ENCODE assay signal across 25 cellular contexts in the genomic region with DNA sequence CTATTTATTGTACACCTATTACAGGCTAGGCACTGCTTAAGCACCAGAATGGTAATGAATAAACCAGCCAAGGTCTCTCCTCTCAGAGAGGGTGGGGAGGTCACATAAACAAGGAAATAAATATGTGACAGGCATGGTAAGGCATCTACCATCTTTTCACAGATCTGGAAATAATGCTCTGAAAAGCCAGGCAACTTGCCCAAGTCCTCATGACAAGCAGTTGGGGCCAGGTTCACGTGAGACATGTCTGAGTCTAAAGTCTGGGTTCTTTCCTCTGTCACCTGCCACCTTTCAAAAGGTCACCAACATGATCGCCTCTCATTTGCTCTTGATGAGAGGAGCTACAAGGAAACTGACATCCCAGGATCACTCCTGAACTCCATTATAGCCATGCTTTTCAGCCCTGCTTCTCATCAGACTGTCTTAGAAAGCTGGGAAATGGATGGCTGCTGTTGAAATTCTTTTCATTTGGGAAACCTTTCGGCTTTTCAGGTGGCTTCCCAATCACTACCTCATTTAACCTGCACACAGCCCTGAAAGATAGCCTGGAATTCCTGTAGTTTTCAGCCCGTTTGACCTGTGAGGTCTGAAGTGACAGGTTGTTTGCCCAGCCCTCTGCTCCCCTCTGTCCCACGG.
"Had no signal": no experiment of that assay in that cellular context is flagged by ENCODE, and none has a peak within 500 bp of the region (broad histone marks: within the 10 kb centered on the region; RNA-seq: fewer than 3 reads in every experiment).

No MANE protein-coding gene starts in this region.

- H3K9me3 Mint-ChIP-seq: activated CD4-positive, alpha-beta T cell treated with anti-CD3 and anti-CD28 coated beads, Interleukin-2, amount 10 ng/mL, durations not matched to agents 7 days and 5 days; activated CD8-positive, alpha-beta T cell treated with anti-CD3 and anti-CD28 coated beads for 36 hours; activated naive CD4-positive, alpha-beta T cell treated with anti-CD3 and anti-CD28 coated beads, Interleukin-2, amount 50 U/mL, for 72 hours; endodermal cell; natural killer cell treated with Interleukin-12 subunit alpha and Interleukin-12 subunit beta and Interleukin-15 and Interleukin-18, amount 100 ng/mL, for 72 hours; stimulated activated memory B cell treated with anti-CD40 and anti-IgM and Interleukin-4, amounts not matched to agents 10 μg/mL and 1 μg/mL and 100 μg/mL, for 72 hours; T-cell; T-helper 2 cell treated with Interferon-gamma antibody and Interleukin-4, amounts not matched to agents 5 μg/mL and 100 μg/mL, for 36 hours had no signal

- H3K4me3 Mint-ChIP-seq: activated CD4-positive, alpha-beta T cell treated with anti-CD3 and anti-CD28 coated beads, Interleukin-2, amount 10 ng/mL, durations not matched to agents 7 days and 5 days; activated CD8-positive, alpha-beta memory T cell treated with anti-CD3 and anti-CD28 coated beads, Interleukin-2, amount 10 ng/mL, durations not matched to agents 7 days and 5 days; activated CD8-positive, alpha-beta T cell treated with anti-CD3 and anti-CD28 coated beads for 36 hours; endodermal cell; natural killer cell treated with Interleukin-12 subunit alpha and Interleukin-12 subunit beta and Interleukin-15 and Interleukin-18, amount 100 ng/mL, for 72 hours; stimulated activated memory B cell treated with anti-CD40 and anti-IgM and Interleukin-4, amounts not matched to agents 10 μg/mL and 1 μg/mL and 100 μg/mL, for 72 hours; T-cell; T-helper 2 cell treated with Interferon-gamma antibody and Interleukin-4, amounts not matched to agents 5 μg/mL and 100 μg/mL, for 36 hours had no signal

- H3K36me3 ChIP-seq: brain microvascular endothelial cell, prostate gland, right atrium auricular region, stomach, suprapubic skin, WERI-Rb-1 had no signal

- H3K27me3 ChIP-seq: brain microvascular endothelial cell, right atrium auricular region, stomach, suprapubic skin, tibial nerve had no signal

- H3K27ac ChIP-seq: brain microvascular endothelial cell, epithelial cell of prostate, prostate gland, right atrium auricular region, stomach, suprapubic skin, tibial nerve, WERI-Rb-1 had no signal

- ATAC-seq: activated CD8-positive, alpha-beta memory T cell treated with anti-CD3 and anti-CD28 coated beads, Interleukin-2, amount 10 ng/mL, durations not matched to agents 7 days and 5 days; activated CD8-positive, alpha-beta T cell treated with anti-CD3 and anti-CD28 coated beads for 36 hours; activated naive CD4-positive, alpha-beta T cell treated with anti-CD3 and anti-CD28 coated beads, Interleukin-2, amount 50 U/mL, for 72 hours; natural killer cell treated with Interleukin-12 subunit alpha and Interleukin-12 subunit beta and Interleukin-15 and Interleukin-18, amount 100 ng/mL, for 72 hours; stimulated activated memory B cell treated with anti-CD40 and anti-IgM and Interleukin-4, amounts not matched to agents 10 μg/mL and 1 μg/mL and 100 μg/mL, for 72 hours; T-cell had no signal

- H3K9me3 ChIP-seq: prostate gland, right atrium auricular region, stomach, suprapubic skin, tibial nerve had no signal

- DNase-seq: activated CD4-positive, alpha-beta T cell treated with anti-CD3 and anti-CD28 coated beads, Interleukin-2, amount 10 ng/mL, durations not matched to agents 7 days and 5 days; activated CD4-positive, CD25-positive, alpha-beta regulatory T cell treated with anti-CD3 and anti-CD28 coated beads, Interleukin-2, amount 50 U/mL, for 72 hours; activated CD8-positive, alpha-beta memory T cell treated with anti-CD3 and anti-CD28 coated beads, Interleukin-2, amount 10 ng/mL, durations not matched to agents 7 days and 5 days; activated CD8-positive, alpha-beta T cell treated with anti-CD3 and anti-CD28 coated beads for 36 hours; activated gamma-delta T cell; activated T-cell treated with anti-CD3 and anti-CD28 coated beads for 4 hours; aorta; brain microvascular endothelial cell; cerebellar nuclear complex; cortex of kidney; endodermal cell; foreskin fibroblast; hypothalamus; stomach; T-cell; WERI-Rb-1 had no signal

- H3K27me3 Mint-ChIP-seq: activated CD4-positive, alpha-beta T cell treated with anti-CD3 and anti-CD28 coated beads, Interleukin-2, amount 10 ng/mL, durations not matched to agents 7 days and 5 days; activated CD8-positive, alpha-beta memory T cell treated with anti-CD3 and anti-CD28 coated beads, Interleukin-2, amount 10 ng/mL, durations not matched to agents 7 days and 5 days; activated CD8-positive, alpha-beta T cell treated with anti-CD3 and anti-CD28 coated beads for 36 hours; natural killer cell treated with Interleukin-12 subunit alpha and Interleukin-12 subunit beta and Interleukin-15 and Interleukin-18, amount 100 ng/mL, for 72 hours; stimulated activated memory B cell treated with anti-CD40 and anti-IgM and Interleukin-4, amounts not matched to agents 10 μg/mL and 1 μg/mL and 100 μg/mL, for 72 hours; T-cell had no signal

- H3K36me3 Mint-ChIP-seq: activated CD8-positive, alpha-beta memory T cell treated with anti-CD3 and anti-CD28 coated beads, Interleukin-2, amount 10 ng/mL, durations not matched to agents 7 days and 5 days; activated naive CD4-positive, alpha-beta T cell treated with anti-CD3 and anti-CD28 coated beads, Interleukin-2, amount 50 U/mL, for 72 hours; natural killer cell treated with Interleukin-12 subunit alpha and Interleukin-12 subunit beta and Interleukin-15 and Interleukin-18, amount 100 ng/mL, for 72 hours had no signal

- H3K4me1 ChIP-seq: prostate gland, right atrium auricular region, suprapubic skin, tibial nerve had no signal

- H3K27ac Mint-ChIP-seq: activated CD4-positive, alpha-beta T cell treated with anti-CD3 and anti-CD28 coated beads, Interleukin-2, amount 10 ng/mL, durations not matched to agents 7 days and 5 days; activated CD8-positive, alpha-beta memory T cell treated with anti-CD3 and anti-CD28 coated beads, Interleukin-2, amount 10 ng/mL, durations not matched to agents 7 days and 5 days; activated CD8-positive, alpha-beta T cell treated with anti-CD3 and anti-CD28 coated beads for 36 hours; activated naive CD4-positive, alpha-beta T cell treated with anti-CD3 and anti-CD28 coated beads, Interleukin-2, amount 50 U/mL, for 72 hours; endodermal cell; natural killer cell treated with Interleukin-12 subunit alpha and Interleukin-12 subunit beta and Interleukin-15 and Interleukin-18, amount 100 ng/mL, for 72 hours; stimulated activated memory B cell treated with anti-CD40 and anti-IgM and Interleukin-4, amounts not matched to agents 10 μg/mL and 1 μg/mL and 100 μg/mL, for 72 hours; T-cell; T-helper 2 cell treated with Interferon-gamma antibody and Interleukin-4, amounts not matched to agents 5 μg/mL and 100 μg/mL, for 36 hours had no signal

- H3K4me1 Mint-ChIP-seq: activated CD4-positive, alpha-beta T cell treated with anti-CD3 and anti-CD28 coated beads, Interleukin-2, amount 10 ng/mL, durations not matched to agents 7 days and 5 days; activated CD8-positive, alpha-beta memory T cell treated with anti-CD3 and anti-CD28 coated beads, Interleukin-2, amount 10 ng/mL, durations not matched to agents 7 days and 5 days; stimulated activated memory B cell treated with anti-CD40 and anti-IgM and Interleukin-4, amounts not matched to agents 10 μg/mL and 1 μg/mL and 100 μg/mL, for 72 hours; T-cell had no signal

- H3K4me3 ChIP-seq: prostate gland, right atrium auricular region, stomach, suprapubic skin, tibial nerve had no signal
